16 cellular contexts compared by ENCODE assay signal in genomic region chr7:15245801-15246200, GRCh38.
DNase-seq lines count a peak whose midpoint lies in the region; ATAC-seq and TF ChIP-seq lines count a peak whose summit lies in the region.
"Had no signal": no experiment of that assay in that cellular context is flagged by ENCODE, and none has a peak within 500 bp of the region (broad histone marks: within the 10 kb centered on the region; RNA-seq: fewer than 3 reads in every experiment).

No MANE protein-coding gene starts in this region.

- DNase-seq in NCI-H146 (lab: John Stamatoyannopoulos, UW) (peak; percentile 1), NCI-H146 treated with DMSO at 0.1 percent for 48 hours (lab: John Stamatoyannopoulos, UW; ENCODE audit: unreplicated experiment) (no peak), COLO829 (ENCODE audit: low spot score) (peak; percentile 38), amniotic epithelial cell (ENCODE audit: low read depth) (peak; percentile 7), retinal pigment epithelial cell (ENCODE audit: low read depth) (peak; percentile 32), GM19240 (ENCODE audit: insufficient read length, low spot score) (no peak)
- DNase-seq: Calu3; CD4-positive, CD25-positive, alpha-beta regulatory T cell; CD8-positive, alpha-beta T cell; DMS153; DND-41; GM23248; H7; HCEC 1CT had no signal

- H3K4me3 ChIP-seq in retinal pigment epithelial cell (ENCODE audit: low read length) = no peak overlapping the region
- H3K4me3 ChIP-seq: BLaER1, GM23248 had no signal

- no peak for ATAC-seq in esophagus mucosa
- ATAC-seq: CD8-positive, alpha-beta T cell had no signal

- TF ChIP-seq CTCF in retinal pigment epithelial cell (conservative IDR thresholded peaks at IDR 0.05; ENCODE audit: low read depth, low read length) = no peak

Comparison
In these comparisons a context has a peak if more than half of its experiments do, and no peak if none do; other contexts are left out.
1. DNase-seq: peak in NCI-H146 (single experiment), COLO829 (single experiment), amniotic epithelial cell (single experiment) and retinal pigment epithelial cell (single experiment); none in NCI-H146 treated with DMSO at 0.1 percent for 48 hours (single experiment) and GM19240 (single experiment).